In genomic region chr14:33943081-33943480, GRCh38 we compare ENCODE assay signal across 11 cellular contexts. TPM values are rescaled to one million over a fixed set of nuclear protein-coding genes. Genes with fewer than 3 reads are reported as not detected.
DNase-seq lines count a peak whose midpoint lies in the region; ATAC-seq and TF ChIP-seq lines count a peak whose summit lies in the region.
"Had no signal": no experiment of that assay in that cellular context is flagged by ENCODE, and none has a peak within 500 bp of the region (broad histone marks: within the 10 kb centered on the region; RNA-seq: fewer than 3 reads in every experiment).

No MANE protein-coding gene starts in this region.

- peak overlapping the region; percentile 28 for H3K4me3 ChIP-seq in BE2C (ENCODE audit: low read depth, low read length)

- CTCF ChIA-PET in activated CD8-positive, alpha-beta T cell treated with anti-CD3 and anti-CD28 coated beads for 36 hours (lab: Charles Lee) = no interaction called here

- no peaks in the 10 kb centered on the region for H3K36me3 Mint-ChIP-seq in activated CD8-positive, alpha-beta T cell treated with anti-CD3 and anti-CD28 coated beads for 36 hours (ENCODE audit: low read depth)

- no peaks in the 10 kb centered on the region for H3K27me3 ChIP-seq in BE2C

- ATAC-seq in left colon (peak; percentile 24), GM21528 (IDR thresholded peaks at IDR 0.05; ENCODE audit: low FRiP score, unreplicated experiment) (no peak)
- no peak for ATAC-seq in activated CD8-positive, alpha-beta T cell treated with anti-CD3 and anti-CD28 coated beads for 36 hours

- no peaks in the 10 kb centered on the region for H3K9me3 ChIP-seq in BE2C

- intact Hi-C loops in left colon (cut with DNase I, micrococcal nuclease) = no loop called here
- intact Hi-C loops in activated CD8-positive, alpha-beta T cell treated with anti-CD3 and anti-CD28 coated beads for 36 hours (cut with micrococcal nuclease) = no loop called here

- H3K27ac Mint-ChIP-seq in activated CD8-positive, alpha-beta T cell treated with anti-CD3 and anti-CD28 coated beads for 36 hours = no peak overlapping the region
- H3K27ac Mint-ChIP-seq: activated T-helper 2 cell treated with anti-CD3 and anti-CD28 coated beads, Interferon-gamma antibody, Interleukin-2, Interleukin-4, amounts not matched to agents 10 μg/mL and 5 μg/mL and 100 μg/mL, durations not matched to agents 14 hours and 24 hours and 36 hours; B cell had no signal

- H3K36me3 ChIP-seq in BE2C = peaks cover 23% of the 10 kb centered on the region

- POLR2A ChIA-PET in activated CD8-positive, alpha-beta T cell treated with anti-CD3 and anti-CD28 coated beads for 36 hours (lab: Charles Lee) = no interaction called here

- H3K4me1 ChIP-seq in BE2C = peaks cover 34% of the 10 kb centered on the region

- TF ChIP-seq CTCF in BE2C (IDR thresholded peaks at IDR 0.05; ENCODE audit: low read depth, low read length) = no peak
- TF ChIP-seq CTCF in activated CD8-positive, alpha-beta T cell treated with anti-CD3 and anti-CD28 coated beads for 36 hours (IDR thresholded peaks at IDR 0.05) = no peak

- DNase-seq in BE2C = peak; percentile 63
- DNase-seq in NCI-H1105 (lab: John Stamatoyannopoulos, UW) = peak; percentile 95
- peak; percentile 78 for DNase-seq in NCI-H774 (lab: John Stamatoyannopoulos, UW)
- peak; percentile 44 to 57 for DNase-seq in left colon
- no peak for DNase-seq in SW480 (ENCODE audit: low spot score)
- no peak for DNase-seq in activated CD8-positive, alpha-beta T cell treated with anti-CD3 and anti-CD28 coated beads for 36 hours
- DNase-seq in SKM-1 (lab: John Stamatoyannopoulos, UW; ENCODE audit: unreplicated experiment) = no peak
- DNase-seq: T1000 had no signal

- H3K4me3 Mint-ChIP-seq in activated CD8-positive, alpha-beta T cell treated with anti-CD3 and anti-CD28 coated beads for 36 hours = no peak overlapping the region
- H3K4me3 Mint-ChIP-seq: B cell had no signal

- no peaks in the 10 kb centered on the region for H3K9me3 Mint-ChIP-seq in activated CD8-positive, alpha-beta T cell treated with anti-CD3 and anti-CD28 coated beads for 36 hours
- H3K9me3 Mint-ChIP-seq: activated T-helper 2 cell treated with anti-CD3 and anti-CD28 coated beads, Interferon-gamma antibody, Interleukin-2, Interleukin-4, amounts not matched to agents 10 μg/mL and 5 μg/mL and 100 μg/mL, durations not matched to agents 14 hours and 24 hours and 36 hours had no signal

- H3K27me3 Mint-ChIP-seq in activated CD8-positive, alpha-beta T cell treated with anti-CD3 and anti-CD28 coated beads for 36 hours = peaks cover 5% of the 10 kb centered on the region

- peaks cover 1% of the 10 kb centered on the region for H3K4me1 Mint-ChIP-seq in activated CD8-positive, alpha-beta T cell treated with anti-CD3 and anti-CD28 coated beads for 36 hours (ENCODE audit: low read depth)
- H3K4me1 Mint-ChIP-seq: B cell had no signal

RNA-seq across cellular contexts. Expression of gene EGLN3, which starts 7.8 kb away (rescaled TPM):
- polyA plus RNA-seq in BE2C (2012; ENCODE audit: insufficient read depth, insufficient read length, low read depth) = 16.5 TPM
- 100 to 1,000 TPM in 1 of 2 donors, 10 to 100 TPM in 1; 29.5 to 161 TPM for total RNA-seq in left colon
- total RNA-seq in activated CD8-positive, alpha-beta T cell treated with anti-CD3 and anti-CD28 coated beads for 36 hours = 1 to 10 TPM; 3.5 to 4.2 TPM

Comparison
In these comparisons a context has a peak if more than half of its experiments do, and no peak if none do; other contexts are left out.
1. DNase-seq: peak in BE2C (single experiment), NCI-H1105 (single experiment), NCI-H774 (single experiment) and left colon (2 of 2); none in SW480 (single experiment), activated CD8-positive, alpha-beta T cell treated with anti-CD3 and anti-CD28 coated beads for 36 hours (single experiment) and SKM-1 (single experiment).
2. RNA of gene EGLN3, which starts 7.8 kb away (total RNA-seq): 29.5 to 161 TPM in left colon; 3.5 to 4.2 TPM in activated CD8-positive, alpha-beta T cell treated with anti-CD3 and anti-CD28 coated beads for 36 hours; every median in the first group is over 4 times any median in the second.